Comparison of ENCODE assay signal across 10 cellular contexts in the genomic region with DNA sequence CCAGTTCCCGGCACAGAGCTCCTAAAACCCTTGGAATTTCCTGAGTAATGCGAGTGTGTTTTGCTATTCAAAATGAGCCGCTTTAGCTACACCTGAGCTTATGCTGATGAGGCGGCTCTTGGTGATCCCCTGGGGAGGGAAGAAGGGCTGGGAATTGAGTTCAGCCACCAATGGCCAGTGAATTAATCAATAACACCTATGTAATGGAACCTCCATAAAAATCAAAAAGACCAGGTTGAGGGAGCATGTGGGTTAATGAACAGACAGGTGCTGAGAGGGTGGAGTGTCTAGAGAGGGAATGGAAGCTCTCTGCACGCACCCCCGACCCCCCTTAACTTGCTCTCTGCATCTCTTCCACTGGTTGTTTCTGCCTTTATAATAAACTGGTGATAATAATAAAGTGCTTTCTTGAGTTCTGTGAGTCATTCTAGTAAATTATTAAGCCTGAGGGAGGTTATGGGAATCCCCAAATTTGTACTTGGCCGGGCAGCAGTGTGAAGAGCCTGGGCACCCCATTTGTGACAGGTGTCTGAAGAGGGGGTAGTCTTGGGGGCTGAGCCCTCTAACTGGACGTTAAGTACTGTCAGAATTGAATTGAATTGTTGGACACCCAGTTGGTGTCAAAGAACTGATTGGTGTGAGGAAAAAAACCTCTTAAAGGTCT. TPM values are rescaled to one million over a fixed set of nuclear protein-coding genes. Genes with fewer than 3 reads are reported as not detected.
A peak's percentile ranks its signal among the peaks of the same experiment; 100 is the strongest.
DNase-seq lines count a peak whose midpoint lies in the region; ATAC-seq and TF ChIP-seq lines count a peak whose summit lies in the region.
"Had no signal": no experiment of that assay in that cellular context is flagged by ENCODE, and none has a peak within 500 bp of the region (broad histone marks: within the 10 kb centered on the region; RNA-seq: fewer than 3 reads in every experiment).

No MANE protein-coding gene starts in this region.

- POLR2A ChIA-PET in CD4-positive, alpha-beta memory T cell (lab: Charles Lee; ENCODE audit: partially characterized antibody): interaction anchor here (0.7 to 1.2 kb wide), 3 partner anchors 10 to 122 kb away, joined by 3 to 6 read pairs (median 3); no protein-coding TSS in a partner anchor

- H3K4me3 Mint-ChIP-seq in CD4-positive, alpha-beta memory T cell: no peak overlapping the region

- no peak for TF ChIP-seq CTCF in WI38 (IDR thresholded peaks at IDR 0.05; ENCODE audit: low read depth, low read length)
- TF ChIP-seq CTCF in parathyroid adenoma (IDR thresholded peaks at IDR 0.05): no peak

- no peaks in the 10 kb centered on the region for H3K79me2 ChIP-seq in parathyroid adenoma

- H3K27ac Mint-ChIP-seq in CD4-positive, alpha-beta memory T cell: peak overlapping the region in 1 of 7 donors; percentile 48

- H3K9me3 ChIP-seq in parathyroid adenoma (ENCODE audit: control insufficient read depth, low read length): no peaks in the 10 kb centered on the region
- H3K9me3 ChIP-seq in CD4-positive, alpha-beta memory T cell (ENCODE audit: control insufficient read depth in 1 of 2, low read length in 2 of 2): no peaks in the 10 kb centered on the region

- intact Hi-C loops in CD4-positive, alpha-beta memory T cell (cut with micrococcal nuclease): no loop called here

- H3K4me3 ChIP-seq in WI38 (ENCODE audit: low read depth, low read length) (0 out of 2 replicates have a peak overlapping the region, but pooled peaks have one; percentile 8), parathyroid adenoma (ENCODE audit: low read depth, low read length) (no peak overlapping the region)
- H3K4me3 ChIP-seq in CD4-positive, alpha-beta memory T cell (ENCODE audit: low read length in 2 of 2): no peak overlapping the region

- no peak overlapping the region for H3K9ac ChIP-seq in parathyroid adenoma

- H3K27me3 ChIP-seq in parathyroid adenoma (ENCODE audit: control insufficient read depth, insufficient read depth, low read length): no peaks in the 10 kb centered on the region
- H3K27me3 ChIP-seq in CD4-positive, alpha-beta memory T cell (ENCODE audit: insufficient read depth, low read length): no peaks in the 10 kb centered on the region

- no peaks in the 10 kb centered on the region for H3K4me1 ChIP-seq in parathyroid adenoma
- peaks cover 36% of the 10 kb centered on the region for H3K4me1 ChIP-seq in CD4-positive, alpha-beta memory T cell (ENCODE audit: insufficient read depth, low read length)

- H3K27me3 Mint-ChIP-seq in CD4-positive, alpha-beta memory T cell: no peaks in the 10 kb centered on the region

- DNase-seq in T-helper 1 cell: no peak
- DNase-seq in CD4-positive, alpha-beta memory T cell: no peak
- no peak for DNase-seq in NCI-H1105 treated with DMSO at 0.1 percent for 48 hours (lab: John Stamatoyannopoulos, UW)
- no peak for DNase-seq in effector CD4-positive, alpha-beta T cell
- DNase-seq: midbrain, NCI-H446 had no signal

- H3K4me2 ChIP-seq in parathyroid adenoma (ENCODE audit: low read length): peak overlapping the region; percentile 9

- no peaks in the 10 kb centered on the region for H3K9me3 Mint-ChIP-seq in CD4-positive, alpha-beta memory T cell

- no peak overlapping the region for H2AFZ ChIP-seq in parathyroid adenoma

- H3K36me3 Mint-ChIP-seq in CD4-positive, alpha-beta memory T cell: no peaks in the 10 kb centered on the region

- ATAC-seq in GM19043 (IDR thresholded peaks at IDR 0.05; ENCODE audit: low read depth, unreplicated experiment): peak; percentile 42
- ATAC-seq in HG02798 (IDR thresholded peaks at IDR 0.05; ENCODE audit: poor library complexity, unreplicated experiment): peak; percentile 50

- no peaks in the 10 kb centered on the region for H3K36me3 ChIP-seq in parathyroid adenoma (ENCODE audit: control insufficient read depth, insufficient read depth, low read length)
- no peaks in the 10 kb centered on the region for H3K36me3 ChIP-seq in CD4-positive, alpha-beta memory T cell (ENCODE audit: insufficient read depth, low read length)

- no peak overlapping the region for H3K27ac ChIP-seq in parathyroid adenoma
- H3K27ac ChIP-seq in CD4-positive, alpha-beta memory T cell (ENCODE audit: low read depth, low read length): no peak overlapping the region

- H3K4me1 Mint-ChIP-seq in CD4-positive, alpha-beta memory T cell: peaks cover 34 to 67% (median 48%) of the 10 kb centered on the region in 4 donors

- CTCF ChIA-PET in CD4-positive, alpha-beta memory T cell (lab: Charles Lee; ENCODE audit: partially characterized antibody): interaction anchor here (0.6 to 3.1 kb wide), 6 partner anchors 9 to 20 kb away, joined by 3 to 13 read pairs (median 4); no protein-coding TSS in a partner anchor

RNA-seq across cellular contexts. Expression of a gene that starts 24.7 kb away (rescaled TPM):
- 10 to 100 TPM; 56.7 to 58.0 TPM for total RNA-seq in CD4-positive, alpha-beta memory T cell
- polyA plus RNA-seq in CD4-positive, alpha-beta memory T cell: 100 to 1,000 TPM; 126 to 159 TPM

RNA-seq across cellular contexts. Expression of a gene that starts 36.8 kb away (rescaled TPM):
- 10 to 100 TPM; 83.2 to 88.5 TPM for total RNA-seq in CD4-positive, alpha-beta memory T cell
- polyA plus RNA-seq in CD4-positive, alpha-beta memory T cell: 10 to 100 TPM; 20.4 to 41.0 TPM
